Comparison of ENCODE assay signal across 16 cellular contexts in the genomic region with DNA sequence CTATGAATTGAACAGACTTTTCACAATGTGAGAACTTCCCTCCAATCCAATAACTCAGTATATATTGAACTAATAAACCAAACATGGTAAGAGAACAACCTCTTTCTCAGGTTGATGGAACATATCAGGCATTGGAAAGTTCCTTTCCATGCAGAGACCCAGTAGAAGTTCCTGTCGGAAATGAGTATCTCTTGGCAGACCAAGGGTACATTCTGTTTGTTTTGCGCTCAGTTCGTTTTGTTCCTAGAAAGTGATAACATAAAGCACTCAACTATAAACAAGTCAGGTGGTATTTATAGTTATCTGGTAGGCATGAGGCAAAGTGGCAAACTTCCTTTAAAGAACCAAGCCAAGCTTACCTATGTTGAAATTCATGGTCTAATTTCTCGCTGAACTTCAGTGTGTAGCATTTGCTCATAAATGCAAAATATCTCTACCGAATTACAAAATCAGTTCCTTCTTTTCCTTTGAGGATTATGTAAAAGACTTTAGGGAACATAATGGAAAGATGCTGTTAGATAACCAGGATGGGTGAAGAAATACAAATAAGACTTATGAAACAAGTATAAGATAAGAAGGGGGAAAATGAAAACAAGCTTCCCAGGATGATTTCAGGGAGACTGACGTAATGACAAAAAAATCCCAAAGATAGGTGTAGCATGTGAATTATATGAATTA.
"Had no signal": no experiment of that assay in that cellular context is flagged by ENCODE, and none has a peak within 500 bp of the region (broad histone marks: within the 10 kb centered on the region; RNA-seq: fewer than 3 reads in every experiment).

No MANE protein-coding gene starts in this region.

- H3K36me3 ChIP-seq: tibial nerve, WERI-Rb-1 had no signal

- H3K9me3 ChIP-seq: tibial nerve had no signal

- H3K27ac ChIP-seq: dorsolateral prefrontal cortex, foreskin keratinocyte, WERI-Rb-1 had no signal

- DNase-seq: activated CD4-positive, alpha-beta T cell treated with anti-CD3 and anti-CD28 coated beads for 1 hour; activated gamma-delta T cell; activated T-cell treated with anti-CD3 and anti-CD28 coated beads, Interleukin-2, amount 50 U/mL, for 72 hours; dorsolateral prefrontal cortex; foreskin keratinocyte; glutamatergic neuron; kidney; mesendoderm; naive thymus-derived CD8-positive, alpha-beta T cell; stimulated activated CD4-positive, alpha-beta T cell treated with anti-CD3 and anti-CD28 coated beads, Interleukin-12 subunit alpha, Interleukin-12 subunit beta, amount 100 ng/mL, for 4 hours; stimulated activated CD4-positive, alpha-beta T cell treated with anti-CD3 and anti-CD28 coated beads, Interleukin-2, amount 100 ng/mL, for 24 hours; stimulated activated naive CD8-positive, alpha-beta T cell treated with anti-CD3 and anti-CD28 coated beads, Interleukin-15, Interleukin-2, amounts not matched to agents 100 U/mL and 50 U/mL, for 24 hours; substantia nigra; T-helper 2 cell; WERI-Rb-1 had no signal

- H3K4me1 ChIP-seq: foreskin keratinocyte had no signal

- H3K27me3 ChIP-seq: dorsolateral prefrontal cortex, foreskin keratinocyte, tibial nerve had no signal

- H3K4me3 ChIP-seq: dorsolateral prefrontal cortex, tibial nerve had no signal

- ATAC-seq: activated T-cell treated with anti-CD3 and anti-CD28 coated beads, Interleukin-2, amount 50 U/mL, for 72 hours; foreskin keratinocyte; naive thymus-derived CD8-positive, alpha-beta T cell; stimulated activated naive CD8-positive, alpha-beta T cell treated with anti-CD3 and anti-CD28 coated beads, Interleukin-15, Interleukin-2, amounts not matched to agents 100 U/mL and 50 U/mL, for 24 hours had no signal
